ENCODE assay signal across 2 cellular contexts in the genomic region with DNA sequence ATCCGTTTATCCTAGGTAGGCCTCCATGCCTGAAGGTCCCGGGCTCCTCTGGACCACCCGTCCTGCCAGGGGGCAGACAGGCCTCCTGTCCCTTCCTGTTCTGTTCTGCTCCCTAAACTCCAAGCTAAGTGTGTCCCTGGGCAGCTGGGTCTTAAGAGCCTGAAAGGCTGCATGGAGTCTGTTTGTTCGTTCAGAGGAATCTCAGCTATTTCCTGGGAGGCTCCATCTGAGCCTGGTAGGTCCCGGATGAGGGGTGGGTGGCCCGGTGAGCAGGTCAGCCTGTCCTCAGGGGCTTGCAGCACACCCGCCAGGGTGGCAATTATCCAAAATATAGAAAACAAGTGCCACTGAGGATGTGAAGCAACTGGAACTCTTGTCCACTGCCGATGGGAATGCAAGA.
TF ChIP-seq lines count a peak whose summit lies in the region.

No MANE protein-coding gene starts in this region.

TF ChIP-seq in A549, 52 proteins besides CTCF, POLR2A, EP300 and RAD21:
- no peak for TF ChIP-seq GATA3 (IDR thresholded peaks at IDR 0.05; ENCODE audit: borderline replicate concordance)
- TF ChIP-seq, protein P1, sequence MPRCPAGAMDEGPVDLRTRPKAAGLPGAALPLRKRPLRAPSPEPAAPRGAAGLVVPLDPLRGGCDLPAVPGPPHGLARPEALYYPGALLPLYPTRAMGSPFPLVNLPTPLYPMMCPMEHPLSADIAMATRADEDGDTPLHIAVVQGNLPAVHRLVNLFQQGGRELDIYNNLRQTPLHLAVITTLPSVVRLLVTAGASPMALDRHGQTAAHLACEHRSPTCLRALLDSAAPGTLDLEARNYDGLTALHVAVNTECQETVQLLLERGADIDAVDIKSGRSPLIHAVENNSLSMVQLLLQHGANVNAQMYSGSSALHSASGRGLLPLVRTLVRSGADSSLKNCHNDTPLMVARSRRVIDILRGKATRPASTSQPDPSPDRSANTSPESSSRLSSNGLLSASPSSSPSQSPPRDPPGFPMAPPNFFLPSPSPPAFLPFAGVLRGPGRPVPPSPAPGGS (IDR thresholded peaks at IDR 0.05): no peak
- TF ChIP-seq RARB (CRISPR knock-in tag; IDR thresholded peaks at IDR 0.05): no peak
- no peak for TF ChIP-seq SMC3 (IDR thresholded peaks at IDR 0.05)
- no peak for TF ChIP-seq ZNF302 (CRISPR knock-in tag; IDR thresholded peaks at IDR 0.05)
- TF ChIP-seq JUN (IDR thresholded peaks at IDR 0.05): no peak
- no peak for TF ChIP-seq ZSCAN20 (CRISPR knock-in tag; IDR thresholded peaks at IDR 0.05)
- no peak for TF ChIP-seq FOSB (CRISPR knock-in tag; IDR thresholded peaks at IDR 0.05)
- TF ChIP-seq POLR2AphosphoS2 (conservative IDR thresholded peaks at IDR 0.05; ENCODE audit: low read length): no peak
- no peak for TF ChIP-seq PHF8 (IDR thresholded peaks at IDR 0.05; ENCODE audit: borderline replicate concordance, low read depth)
- TF ChIP-seq ZC3H11A (IDR thresholded peaks at IDR 0.05): no peak
- TF ChIP-seq, protein P2, sequence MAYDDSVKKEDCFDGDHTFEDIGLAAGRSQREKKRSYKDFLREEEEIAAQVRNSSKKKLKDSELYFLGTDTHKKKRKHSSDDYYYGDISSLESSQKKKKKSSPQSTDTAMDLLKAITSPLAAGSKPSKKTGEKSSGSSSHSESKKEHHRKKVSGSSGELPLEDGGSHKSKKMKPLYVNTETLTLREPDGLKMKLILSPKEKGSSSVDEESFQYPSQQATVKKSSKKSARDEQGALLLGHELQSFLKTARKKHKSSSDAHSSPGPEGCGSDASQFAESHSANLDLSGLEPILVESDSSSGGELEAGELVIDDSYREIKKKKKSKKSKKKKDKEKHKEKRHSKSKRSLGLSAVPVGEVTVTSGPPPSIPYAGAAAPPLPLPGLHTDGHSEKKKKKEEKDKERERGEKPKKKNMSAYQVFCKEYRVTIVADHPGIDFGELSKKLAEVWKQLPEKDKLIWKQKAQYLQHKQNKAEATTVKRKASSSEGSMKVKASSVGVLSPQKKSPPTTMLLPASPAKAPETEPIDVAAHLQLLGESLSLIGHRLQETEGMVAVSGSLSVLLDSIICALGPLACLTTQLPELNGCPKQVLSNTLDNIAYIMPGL (CRISPR knock-in tag; IDR thresholded peaks at IDR 0.05; ENCODE audit: borderline replicate concordance): no peak
- TF ChIP-seq, protein P3, sequence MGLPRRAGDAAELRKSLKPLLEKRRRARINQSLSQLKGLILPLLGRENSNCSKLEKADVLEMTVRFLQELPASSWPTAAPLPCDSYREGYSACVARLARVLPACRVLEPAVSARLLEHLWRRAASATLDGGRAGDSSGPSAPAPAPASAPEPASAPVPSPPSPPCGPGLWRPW (IDR thresholded peaks at IDR 0.05): no peak
- TF ChIP-seq RFX5 (IDR thresholded peaks at IDR 0.05): no peak
- TF ChIP-seq ESRRA (IDR thresholded peaks at IDR 0.05; ENCODE audit: borderline replicate concordance, low read length): no peak
- TF ChIP-seq HDAC2 (IDR thresholded peaks at IDR 0.05): no peak
- TF ChIP-seq KDM5A (IDR thresholded peaks at IDR 0.05): no peak
- TF ChIP-seq NR3C1 (IDR thresholded peaks at IDR 0.05): no peak

TF ChIP-seq in IMR-90, 13 proteins besides CTCF, POLR2A, EP300 and RAD21:
- TF ChIP-seq NFE2L2 (IDR thresholded peaks at IDR 0.05; ENCODE audit: low read depth, low read length) (no peak), BHLHE40 (IDR thresholded peaks at IDR 0.05; ENCODE audit: low read depth, low read length) (no peak), MAZ (IDR thresholded peaks at IDR 0.05; ENCODE audit: borderline replicate concordance, low read depth, low read length) (no peak), CEBPB (IDR thresholded peaks at IDR 0.05; ENCODE audit: low read depth, low read length) (no peak), SMC3 (IDR thresholded peaks at IDR 0.05; ENCODE audit: low read depth, low read length) (no peak)
- TF ChIP-seq, protein P4, sequence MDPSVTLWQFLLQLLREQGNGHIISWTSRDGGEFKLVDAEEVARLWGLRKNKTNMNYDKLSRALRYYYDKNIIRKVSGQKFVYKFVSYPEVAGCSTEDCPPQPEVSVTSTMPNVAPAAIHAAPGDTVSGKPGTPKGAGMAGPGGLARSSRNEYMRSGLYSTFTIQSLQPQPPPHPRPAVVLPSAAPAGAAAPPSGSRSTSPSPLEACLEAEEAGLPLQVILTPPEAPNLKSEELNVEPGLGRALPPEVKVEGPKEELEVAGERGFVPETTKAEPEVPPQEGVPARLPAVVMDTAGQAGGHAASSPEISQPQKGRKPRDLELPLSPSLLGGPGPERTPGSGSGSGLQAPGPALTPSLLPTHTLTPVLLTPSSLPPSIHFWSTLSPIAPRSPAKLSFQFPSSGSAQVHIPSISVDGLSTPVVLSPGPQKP (IDR thresholded peaks at IDR 0.05; ENCODE audit: borderline replicate concordance, low read depth, low read length): no peak
